ENCODE assay signal across 12 cellular contexts in genomic region chrY:6908021-6908420, GRCh38. TPM values are rescaled to one million over a fixed set of nuclear protein-coding genes. Genes with fewer than 3 reads are reported as not detected.
"Had no signal": no experiment of that assay in that cellular context is flagged by ENCODE, and none has a peak within 500 bp of the region (broad histone marks: within the 10 kb centered on the region; RNA-seq: fewer than 3 reads in every experiment).

No MANE protein-coding gene starts in this region.

RNA-seq across cellular contexts. Expression of gene TBL1Y, which starts 2.5 kb away (rescaled TPM):
- total RNA-seq: activated CD4-positive, alpha-beta T cell treated with anti-CD3 and anti-CD28 coated beads for 36 hours; activated CD4-positive, alpha-beta T cell treated with anti-CD3 and anti-CD28 coated beads, Interleukin-2, amount 10 ng/mL, durations not matched to agents 7 days and 5 days; activated CD8-positive, alpha-beta memory T cell treated with anti-CD3 and anti-CD28 coated beads, Interleukin-2, amount 10 ng/mL, durations not matched to agents 7 days and 5 days; activated T-helper 2 cell treated with anti-CD3 and anti-CD28 coated beads, Interferon-gamma antibody, Interleukin-2, Interleukin-4, amounts not matched to agents 10 μg/mL and 5 μg/mL and 100 μg/mL, durations not matched to agents 14 hours and 24 hours and 36 hours; ascending aorta; cardiac muscle cell; WTC11 had no signal
- polyA plus RNA-seq: cardiac muscle cell had no signal

RNA-seq across cellular contexts. Expression of gene AMELY, which starts 3.5 kb away (rescaled TPM):
- total RNA-seq: activated CD4-positive, alpha-beta memory T cell treated with anti-CD3 and anti-CD28 coated beads, Interleukin-2, amount 10 ng/mL, durations not matched to agents 7 days and 5 days; activated CD4-positive, alpha-beta T cell treated with anti-CD3 and anti-CD28 coated beads for 36 hours; activated CD4-positive, alpha-beta T cell treated with anti-CD3 and anti-CD28 coated beads, Interleukin-2, amount 10 ng/mL, durations not matched to agents 7 days and 5 days; activated CD8-positive, alpha-beta memory T cell treated with anti-CD3 and anti-CD28 coated beads, Interleukin-2, amount 10 ng/mL, durations not matched to agents 7 days and 5 days; activated CD8-positive, alpha-beta T cell treated with anti-CD3 and anti-CD28 coated beads, Interleukin-2, amount 10 ng/mL, durations not matched to agents 7 days and 5 days; activated naive CD8-positive, alpha-beta T cell treated with anti-CD3 and anti-CD28 coated beads, Interleukin-2, amount 10 ng/mL, durations not matched to agents 7 days and 5 days; activated T-helper 2 cell treated with anti-CD3 and anti-CD28 coated beads, Interferon-gamma antibody, Interleukin-2, Interleukin-4, amounts not matched to agents 10 μg/mL and 5 μg/mL and 100 μg/mL, durations not matched to agents 14 hours and 24 hours and 36 hours; ascending aorta; bronchial epithelial cell; cardiac muscle cell; WTC11 had no signal
- polyA plus RNA-seq: adipose tissue, cardiac muscle cell had no signal
